ENCODE assay signal across 8 cellular contexts in genomic region chr10:100728928-100729876, GRCh38. TPM values are rescaled to one million over a fixed set of nuclear protein-coding genes. Genes with fewer than 3 reads are reported as not detected.
A peak's percentile ranks its signal among the peaks of the same experiment; 100 is the strongest.
DNase-seq lines count a peak whose midpoint lies in the region; ATAC-seq and TF ChIP-seq lines count a peak whose summit lies in the region.

No MANE protein-coding gene starts in this region.

- H3K27me3 Mint-ChIP-seq in CD8-positive, alpha-beta memory T cell: peaks cover 62 to 89% of the 10 kb centered on the region in 2 donors

- RAD21 ChIA-PET in HCT116 (lab: Charles Lee; ENCODE audit: low non-redundant PET in 1 of 2, low total read pairs in 2 of 2, uncharacterized antibody in 2 of 2, unreplicated experiment in 2 of 2): interaction anchor here (0.7 to 0.9 kb wide), 3 partner anchors 14 to 166 kb away, joined by 3 read pairs; no protein-coding TSS in a partner anchor

- POLR2A ChIA-PET in CD8-positive, alpha-beta memory T cell (lab: Charles Lee): no interaction called here
- POLR2A ChIA-PET in HCT116 (lab: Charles Lee): interaction anchor here (1.6 kb wide), 1 partner anchor 14 kb away, joined by 5 read pairs; no protein-coding TSS in a partner anchor

- H3K36me3 Mint-ChIP-seq in CD8-positive, alpha-beta memory T cell: no peaks in the 10 kb centered on the region

- peak overlapping the region in 6 of 7 donors; percentile 44 to 85 (median 65) for H3K4me3 Mint-ChIP-seq in CD8-positive, alpha-beta memory T cell

- peak; percentile 85 for ATAC-seq in HCT116
- ATAC-seq in HG03045 (IDR thresholded peaks at IDR 0.05; ENCODE audit: unreplicated experiment): no peak
- no peak for ATAC-seq in left lung

- H3K9me3 ChIP-seq in CD8-positive, alpha-beta memory T cell (ENCODE audit: low read length): no peaks in the 10 kb centered on the region
- H3K9me3 ChIP-seq in HCT116 (ENCODE audit: control insufficient read depth in 1 of 2, insufficient read depth in 1 of 2, low read depth in 1 of 2, low read length in 2 of 2) (no peaks in the 10 kb centered on the region), WERI-Rb-1 (ENCODE audit: severe bottlenecking) (no peaks in the 10 kb centered on the region), hepatocyte (ENCODE audit: low read depth) (no peaks in the 10 kb centered on the region), testis (no peaks in the 10 kb centered on the region), left lung (no peaks in the 10 kb centered on the region)

- H2AFZ ChIP-seq in HCT116 (ENCODE audit: low read depth, low read length, poor library complexity, severe bottlenecking): peak overlapping the region; percentile 92
- peak overlapping the region; percentile 6 for H2AFZ ChIP-seq in hepatocyte

- DNase-seq in CD8-positive, alpha-beta memory T cell: no peak
- DNase-seq in HCT116 (ENCODE audit: low read depth, low spot score): peak; percentile 87
- peak; percentile 57 for DNase-seq in WERI-Rb-1
- DNase-seq in hepatocyte (ENCODE audit: low spot score): peak; percentile 64
- peak; percentile 72 for DNase-seq in testis
- no peak for DNase-seq in NCI-H2196 treated with DMSO at 0.1 percent for 48 hours (lab: John Stamatoyannopoulos, UW; ENCODE audit: unreplicated experiment)
- no peak for DNase-seq in left lung

- TF ChIP-seq CTCF in HCT116 (IDR thresholded peaks at IDR 0.05 in 2 of 3, conservative IDR thresholded peaks at IDR 0.05 in 1 of 3; ENCODE audit: borderline replicate concordance in 1 of 3, insufficient read depth in 1 of 3, low read depth in 2 of 3, low read length in 2 of 3) (peak; percentile 61 to 93 (median 82)), WERI-Rb-1 (IDR thresholded peaks at IDR 0.05; ENCODE audit: low read depth, low read length) (peak; percentile 74), hepatocyte (IDR thresholded peaks at IDR 0.05; ENCODE audit: poor library complexity) (peak; percentile 40), testis (IDR thresholded peaks at IDR 0.05) (peak in 1 of 3 experiments; percentile 20), left lung (IDR thresholded peaks at IDR 0.05) (no peak)

- no TSS peak for BruUV-seq in HCT116 (replicated peaks; lab: Mats Ljungman, UMichigan)

- TF ChIP-seq POLR2A in HCT116 (IDR thresholded peaks at IDR 0.05; ENCODE audit: borderline replicate concordance, extremely low read depth, insufficient read depth, insufficient read length) (no peak), testis (IDR thresholded peaks at IDR 0.05) (no peak)

- no peak overlapping the region for H3K27ac Mint-ChIP-seq in CD8-positive, alpha-beta memory T cell

- H3K27ac ChIP-seq in CD8-positive, alpha-beta memory T cell (ENCODE audit: low read depth, low read length): no peak overlapping the region
- H3K27ac ChIP-seq in HCT116 (ENCODE audit: low read depth, low read length) (peak overlapping the region; percentile 37), WERI-Rb-1 (no peak overlapping the region), hepatocyte (no peak overlapping the region), testis (no peak overlapping the region), left lung (no peak overlapping the region)

- H3K4me3 ChIP-seq in CD8-positive, alpha-beta memory T cell (ENCODE audit: low read length): no peak overlapping the region
- H3K4me3 ChIP-seq in HCT116 (replicated peaks in 1 of 2; ENCODE audit: low read depth in 1 of 2, low read length in 2 of 2): peak overlapping the region; percentile 52 to 62
- no peak overlapping the region for H3K4me3 ChIP-seq in WERI-Rb-1 (ENCODE audit: low read depth, low read length)
- H3K4me3 ChIP-seq in hepatocyte: no peak overlapping the region
- peak overlapping the region; percentile 12 to 35 for H3K4me3 ChIP-seq in testis
- H3K4me3 ChIP-seq in left lung: no peak overlapping the region

- WGBS in hepatocyte (ENCODE audit: low lambda C conversion rate, missing lambda C conversion rate): 1% methylated on average over 36 of the region's 46 CpGs
- 3 to 4% methylated on average over 38 to 46 of the region's 46 CpGs for WGBS in testis, 2 donors

- intact Hi-C loops in HCT116 (cut with micrococcal nuclease): loop anchor here (1.0 to 5.0 kb wide), 3 partner anchors 14 to 167 kb away; no protein-coding TSS in a partner anchor
- intact Hi-C loops in testis (cut with DNase I; ENCODE audit: low total_unique reads): no loop called here
- intact Hi-C loops in left lung (cut with DNase I): no loop called here

- no peaks in the 10 kb centered on the region for H3K79me2 ChIP-seq in HCT116 (ENCODE audit: insufficient read depth, low read length)
- H3K79me2 ChIP-seq in hepatocyte: no peaks in the 10 kb centered on the region

- no peaks in the 10 kb centered on the region for H3K9me3 Mint-ChIP-seq in CD8-positive, alpha-beta memory T cell

- peaks cover 52% of the 10 kb centered on the region for H3K27me3 ChIP-seq in CD8-positive, alpha-beta memory T cell (ENCODE audit: insufficient read depth, low read length, poor library complexity, severe bottlenecking)
- no peaks in the 10 kb centered on the region for H3K27me3 ChIP-seq in HCT116 (ENCODE audit: insufficient read depth, low read length)
- peaks cover 100% of the 10 kb centered on the region for H3K27me3 ChIP-seq in WERI-Rb-1 (ENCODE audit: insufficient read depth, low read depth, severe bottlenecking)
- peaks cover 96% of the 10 kb centered on the region for H3K27me3 ChIP-seq in hepatocyte
- no peaks in the 10 kb centered on the region for H3K27me3 ChIP-seq in testis
- peaks cover 92 to 100% of the 10 kb centered on the region in 2 donors for H3K27me3 ChIP-seq in left lung

- H3K4me2 ChIP-seq in HCT116 (ENCODE audit: low read length) (peak overlapping the region; percentile 97), hepatocyte (peak overlapping the region; percentile 73)

- H3K36me3 ChIP-seq in CD8-positive, alpha-beta memory T cell (ENCODE audit: insufficient read depth, low read length): no peaks in the 10 kb centered on the region
- H3K36me3 ChIP-seq in HCT116 (ENCODE audit: control insufficient read depth in 1 of 2, insufficient read depth in 2 of 2, low read length in 2 of 2): no peaks in the 10 kb centered on the region
- H3K36me3 ChIP-seq in WERI-Rb-1: no peaks in the 10 kb centered on the region
- no peaks in the 10 kb centered on the region for H3K36me3 ChIP-seq in hepatocyte (replicated peaks; ENCODE audit: insufficient read depth, low read depth)
- no peaks in the 10 kb centered on the region for H3K36me3 ChIP-seq in testis (ENCODE audit: low read depth, missing control alignments)
- H3K36me3 ChIP-seq in left lung: no peaks in the 10 kb centered on the region

- H3K9ac ChIP-seq in HCT116 (ENCODE audit: low read length): peak overlapping the region; percentile 53

- peaks cover 24 to 40% (median 26%) of the 10 kb centered on the region in 3 donors for H3K4me1 Mint-ChIP-seq in CD8-positive, alpha-beta memory T cell

- H4K20me1 ChIP-seq in HCT116 (ENCODE audit: insufficient read depth): no peaks in the 10 kb centered on the region
- no peaks in the 10 kb centered on the region for H4K20me1 ChIP-seq in hepatocyte (ENCODE audit: insufficient read depth, poor library complexity, severe bottlenecking)

- H3K4me1 ChIP-seq in CD8-positive, alpha-beta memory T cell (ENCODE audit: insufficient read depth, low read length): peaks cover 21% of the 10 kb centered on the region
- H3K4me1 ChIP-seq in HCT116 (ENCODE audit: control insufficient read depth in 1 of 2, insufficient read depth in 2 of 2, low read length in 2 of 2) (peaks cover 32 to 37% of the 10 kb centered on the region in 2 experiments), hepatocyte (ENCODE audit: insufficient read depth) (peaks cover 21% of the 10 kb centered on the region), testis (peaks cover 21% of the 10 kb centered on the region), left lung (peaks cover 8 to 26% of the 10 kb centered on the region in 2 donors)

- H3K9me2 ChIP-seq in HCT116 (ENCODE audit: insufficient read depth): no peaks in the 10 kb centered on the region
- no peaks in the 10 kb centered on the region for H3K9me2 ChIP-seq in hepatocyte (replicated peaks; ENCODE audit: insufficient read depth)

- CTCF ChIA-PET in CD8-positive, alpha-beta memory T cell (lab: Charles Lee): interaction anchor here (1.2 kb wide), 1 partner anchor 15 kb away, joined by 4 read pairs; no protein-coding TSS in a partner anchor
- CTCF ChIA-PET in HCT116 (lab: Charles Lee): interaction anchor here (0.6 to 2.2 kb wide), 15 partner anchors 9 to 168 kb away, joined by 3 to 20 read pairs (median 5); no protein-coding TSS in a partner anchor

- TF ChIP-seq RAD21 in HCT116 (IDR thresholded peaks at IDR 0.05; ENCODE audit: low read depth): peak; percentile 78

TF ChIP-seq in HCT116, 20 proteins besides CTCF, POLR2A, EP300 and RAD21 (continues in another document):
- TF ChIP-seq SP1 (IDR thresholded peaks at IDR 0.05; ENCODE audit: low read depth) (peak; percentile 62), YY1 (IDR thresholded peaks at IDR 0.05; ENCODE audit: extremely low read depth, insufficient replicate concordance, low read depth, low read length) (peak; percentile 76), ZFX (IDR thresholded peaks at IDR 0.05) (no peak), TCF7L2 (IDR thresholded peaks at IDR 0.05; ENCODE audit: borderline replicate concordance, extremely low read depth, insufficient read depth, insufficient read length) (peak; percentile 41), FOSL1 (IDR thresholded peaks at IDR 0.05; ENCODE audit: low read depth) (no peak), SRF (IDR thresholded peaks at IDR 0.05; ENCODE audit: low read depth) (no peak), CEBPB (IDR thresholded peaks at IDR 0.05; ENCODE audit: low read depth) (no peak), EGR1 (IDR thresholded peaks at IDR 0.05; ENCODE audit: low read depth) (no peak), JUND (IDR thresholded peaks at IDR 0.05) (no peak), SIN3A (IDR thresholded peaks at IDR 0.05; ENCODE audit: low read depth) (no peak), POLR2AphosphoS5 (IDR thresholded peaks at IDR 0.05; ENCODE audit: low read depth, low read length) (peak; percentile 37; the same call in 1 of the 2 replicates), ELF1 (IDR thresholded peaks at IDR 0.05; ENCODE audit: borderline replicate concordance, low read depth) (no peak), CBX3 (IDR thresholded peaks at IDR 0.05; ENCODE audit: low read depth) (no peak; the same call in 1 of the 2 replicates), ZNF274 (IDR thresholded peaks at IDR 0.05; ENCODE audit: low read depth, low read length) (no peak), EZH2 (IDR thresholded peaks at IDR 0.05) (no peak)
- TF ChIP-seq, protein P1, sequence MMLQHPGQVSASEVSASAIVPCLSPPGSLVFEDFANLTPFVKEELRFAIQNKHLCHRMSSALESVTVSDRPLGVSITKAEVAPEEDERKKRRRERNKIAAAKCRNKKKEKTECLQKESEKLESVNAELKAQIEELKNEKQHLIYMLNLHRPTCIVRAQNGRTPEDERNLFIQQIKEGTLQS (IDR thresholded peaks at IDR 0.05): no peak

RNA-seq across cellular contexts. Expression of gene PAX2, which starts 16.2 kb away (rescaled TPM):
- total RNA-seq in CD8-positive, alpha-beta memory T cell: under 1 TPM in 1 of 2 experiments, not detected in 1; 0.04 TPM
- not detected for polyA plus RNA-seq in CD8-positive, alpha-beta memory T cell
- total RNA-seq in HCT116 (2021; ENCODE audit: unreplicated experiment) (5.0 TPM), hepatocyte (not detected in 2 replicates), testis (1 to 10 TPM; 1.1 to 3.7 TPM), left lung (not detected)
- polyA plus RNA-seq in HCT116 (2012): 1.5 and 2.3 TPM in 2 replicates
- polyA plus RNA-seq in hepatocyte (not detected in 2 replicates), testis (ENCODE audit: insufficient read depth, low read depth, low replicate concordance) (1.5 TPM)

Comparison
In these comparisons a context has a peak if more than half of its experiments do, and no peak if none do; other contexts are left out.
1. DNase-seq: peak in HCT116 (single experiment), WERI-Rb-1 (single experiment), hepatocyte (single experiment) and testis (single experiment); none in CD8-positive, alpha-beta memory T cell (0 of 5), NCI-H2196 treated with DMSO at 0.1 percent for 48 hours (single experiment) and left lung (0 of 2).
2. H3K4me3 ChIP-seq: peak in HCT116 (2 of 2) and testis (2 of 2); none in CD8-positive, alpha-beta memory T cell (single experiment), WERI-Rb-1 (single experiment), hepatocyte (single experiment) and left lung (0 of 2).
3. CTCF ChIP-seq: peak in HCT116 (3 of 3), WERI-Rb-1 (single experiment) and hepatocyte (single experiment); none in left lung (0 of 2).